23 cellular contexts compared by ENCODE assay signal in the genomic region with DNA sequence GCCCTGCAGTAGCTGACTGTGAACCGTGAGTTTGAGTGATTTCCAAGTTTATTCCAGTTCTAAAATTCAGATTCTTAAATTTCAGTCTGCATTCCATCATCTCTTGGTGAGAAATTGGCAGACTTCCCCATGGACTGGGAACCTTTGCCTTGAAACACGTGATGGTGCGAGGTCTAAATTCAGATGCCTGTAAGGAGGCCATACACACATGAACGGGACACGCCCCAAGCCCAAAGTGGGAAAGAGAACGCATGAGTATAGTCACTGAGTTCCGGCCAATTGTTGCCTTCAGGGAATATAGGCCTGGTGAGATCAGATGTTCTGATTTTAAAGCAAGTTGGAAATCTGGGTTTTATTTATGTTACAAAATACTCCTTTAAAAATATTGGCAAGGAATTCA.
DNase-seq lines count a peak whose midpoint lies in the region; TF ChIP-seq lines count a peak whose summit lies in the region.
"Had no signal": no experiment of that assay in that cellular context is flagged by ENCODE, and none has a peak within 500 bp of the region (broad histone marks: within the 10 kb centered on the region; RNA-seq: fewer than 3 reads in every experiment).

No MANE protein-coding gene starts in this region.

- H3K9me3 ChIP-seq in osteoblast (ENCODE audit: low read depth, low read length): no peaks in the 10 kb centered on the region
- H3K9me3 ChIP-seq in spleen: peaks cover 0 to 4% (median 0%) of the 10 kb centered on the region in 8 donors
- H3K9me3 ChIP-seq: right lobe of liver, thoracic aorta had no signal

- H3K27ac ChIP-seq in osteoblast (ENCODE audit: low read depth, low read length) (peak overlapping the region; percentile 4), spleen (no peak overlapping the region)
- H3K27ac ChIP-seq: parathyroid adenoma, right lobe of liver, thoracic aorta had no signal

- H3K36me3 ChIP-seq in osteoblast (ENCODE audit: insufficient read depth, low read length): no peaks in the 10 kb centered on the region
- H3K36me3 ChIP-seq in spleen: no peaks in the 10 kb centered on the region
- H3K36me3 ChIP-seq: right lobe of liver, thoracic aorta had no signal

- H3K4me1 ChIP-seq in osteoblast (ENCODE audit: insufficient read depth, low read length) (peaks cover 13% of the 10 kb centered on the region), spleen (no peaks in the 10 kb centered on the region)
- H3K4me1 ChIP-seq: parathyroid adenoma, right lobe of liver had no signal

- no peaks in the 10 kb centered on the region for H3K27me3 ChIP-seq in osteoblast (ENCODE audit: insufficient read depth, low read length)
- H3K27me3 ChIP-seq in spleen (replicated peaks in 1 of 7): no peaks in the 10 kb centered on the region
- H3K27me3 ChIP-seq: right lobe of liver had no signal

- H2AFZ ChIP-seq in osteoblast (ENCODE audit: low read length): peak overlapping the region; percentile 5
- H2AFZ ChIP-seq: parathyroid adenoma had no signal

- intact Hi-C loops in spleen (cut with DNase I; ENCODE audit: low total_unique reads): no loop called here
- intact Hi-C loops in lower leg skin (cut with DNase I; ENCODE audit: low total_unique reads): no loop called here

- no peaks in the 10 kb centered on the region for H3K79me2 ChIP-seq in osteoblast (ENCODE audit: insufficient read depth, low read length)
- H3K79me2 ChIP-seq: parathyroid adenoma had no signal

- peak; percentile 0 for DNase-seq in AG09319 (ENCODE audit: extremely low read depth, low read depth)
- peak; percentile 45 for DNase-seq in LHCN-M2 (ENCODE audit: low read depth)
- peak; percentile 45 for DNase-seq in dedifferentiated amniotic fluid mesenchymal stem cell (ENCODE audit: extremely low spot score)
- DNase-seq in osteoblast (ENCODE audit: insufficient read length, low spot score, missing footprints): peak; percentile 58
- DNase-seq in spleen: no peak
- no peak for DNase-seq in cerebellar nuclear complex (lab: John Stamatoyannopoulos, UW)
- no peak for DNase-seq in kidney tubule cell (ENCODE audit: low spot score)
- DNase-seq in lower leg skin (ENCODE audit: low spot score in 2 of 2): no peak
- DNase-seq: activated CD8-positive, alpha-beta T cell treated with anti-CD3 and anti-CD28 coated beads, Interleukin-2, amount 10 ng/mL, durations not matched to agents 7 days and 5 days; activated naive CD4-positive, alpha-beta T cell treated with anti-CD3 and anti-CD28 coated beads, Interleukin-2, amount 10 ng/mL, durations not matched to agents 7 days and 5 days; activated T-cell treated with anti-CD3 and anti-CD28 coated beads, Interleukin-2, amount 50 U/mL, for 24 hours; CD8-positive, alpha-beta T cell; Karpas-422; left cardiac atrium; mesendoderm; naive thymus-derived CD8-positive, alpha-beta T cell; NCI-H1105 treated with DMSO at 0.1 percent for 48 hours; NCI-H2081 treated with DMSO at 0.1 percent for 48 hours; NCI-H510A treated with DMSO at 0.1 percent for 48 hours; right lobe of liver; stimulated activated naive B cell treated with anti-CD40 and anti-IgM and Interleukin-4, amounts not matched to agents 10 μg/mL and 1 μg/mL and 100 μg/mL, for 72 hours had no signal

- no peak overlapping the region for H3K4me2 ChIP-seq in osteoblast (ENCODE audit: insufficient read depth, low read length)

- H3K4me3 ChIP-seq in osteoblast (ENCODE audit: insufficient read depth, low read length): no peak overlapping the region
- no peak overlapping the region for H3K4me3 ChIP-seq in spleen
- H3K4me3 ChIP-seq in lower leg skin (ENCODE audit: low read depth, poor library complexity, severe bottlenecking): no peak overlapping the region
- H3K4me3 ChIP-seq: right lobe of liver, thoracic aorta had no signal

- no peak for TF ChIP-seq CTCF in AG09319 (IDR thresholded peaks at IDR 0.05; ENCODE audit: low read depth, low read length)
- TF ChIP-seq CTCF in osteoblast (IDR thresholded peaks at IDR 0.05; ENCODE audit: extremely low read depth, low read depth, low read length): no peak
- TF ChIP-seq CTCF in spleen (IDR thresholded peaks at IDR 0.05 in 8 of 11, conservative IDR thresholded peaks at IDR 0.05 in 3 of 11): no peak
- no peak for TF ChIP-seq CTCF in lower leg skin (IDR thresholded peaks at IDR 0.05)

- 84 to 92% (median 87%) methylated on average over 7 of the region's 7 CpGs for WGBS in spleen, 5 donors
- WGBS in lower leg skin, 2 donors: 30 to 47% methylated on average over 7 of the region's 7 CpGs

- TF ChIP-seq POLR2A in spleen (IDR thresholded peaks at IDR 0.05): no peak
- no peak for TF ChIP-seq POLR2A in lower leg skin (IDR thresholded peaks at IDR 0.05)

- no peaks in the 10 kb centered on the region for H4K20me1 ChIP-seq in osteoblast (ENCODE audit: insufficient read depth, low read length)

Comparison
In these comparisons a context has a peak if more than half of its experiments do, and no peak if none do; other contexts are left out.
1. DNase-seq: peak in AG09319 (single experiment), LHCN-M2 (single experiment), dedifferentiated amniotic fluid mesenchymal stem cell (single experiment) and osteoblast (single experiment); none in spleen (single experiment), cerebellar nuclear complex (0 of 2), kidney tubule cell (single experiment) and lower leg skin (0 of 2).